19 cellular contexts compared by ENCODE assay signal in the genomic region with DNA sequence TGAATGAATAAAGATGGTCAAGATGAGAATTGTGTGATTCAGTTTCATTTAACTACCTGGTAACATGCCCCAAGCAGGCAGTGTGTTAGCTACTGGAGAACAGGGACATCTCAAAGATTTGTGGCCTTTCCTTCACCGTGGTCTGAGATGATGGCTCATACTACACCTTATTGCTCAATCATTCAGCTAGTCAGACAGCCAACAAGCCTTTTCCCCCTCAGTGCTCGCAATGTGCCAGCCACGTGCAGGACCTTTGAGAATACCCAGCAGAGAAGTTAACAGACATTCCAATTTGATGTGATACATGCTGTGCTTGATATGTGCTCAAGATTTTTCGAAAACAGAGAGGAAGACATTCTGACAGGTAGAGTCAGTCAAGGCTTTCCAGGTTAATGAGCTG.
DNase-seq lines count a peak whose midpoint lies in the region; ATAC-seq, FAIRE-seq and TF ChIP-seq lines count a peak whose summit lies in the region.
"Had no signal": no experiment of that assay in that cellular context is flagged by ENCODE, and none has a peak within 500 bp of the region (broad histone marks: within the 10 kb centered on the region; RNA-seq: fewer than 3 reads in every experiment).

No MANE protein-coding gene starts in this region.

- WGBS in HepG2 (ENCODE audit: low lambda C conversion rate), result 100% methylated on average over 4 of the region's 4 CpGs
- WGBS in right lobe of liver (ENCODE audit: insufficient coverage, low coverage, low lambda C conversion rate, missing lambda C conversion rate), result 79% methylated on average over 2 of the region's 4 CpGs
- no CpG with 5 or more reads among the region's 4 CpGs for WGBS in mesendoderm (ENCODE audit: extremely low coverage, insufficient coverage, low lambda C conversion rate)

- no TSS peak for BruUV-seq in HepG2 (replicated peaks; lab: Mats Ljungman, UMichigan)

- TF ChIP-seq POLR2A in HepG2 (IDR thresholded peaks at IDR 0.05; ENCODE audit: insufficient read depth in 1 of 2, low read depth in 2 of 2, low read length in 2 of 2) (no peak), right lobe of liver (IDR thresholded peaks at IDR 0.05) (no peak)

- no peak overlapping the region for H3K27ac ChIP-seq in HepG2 (ENCODE audit: extremely low read length, insufficient read depth, low read length)
- no peak overlapping the region for H3K27ac ChIP-seq in right lobe of liver
- no peak overlapping the region for H3K27ac ChIP-seq in mesendoderm (ENCODE audit: low read depth, low read length)

- no peak for TF ChIP-seq RAD21 in HepG2 (CRISPR knock-in tag; IDR thresholded peaks at IDR 0.05)

- ATAC-seq in HepG2 (no peak), right lobe of liver (no peak), GM18868 (IDR thresholded peaks at IDR 0.05; ENCODE audit: unreplicated experiment) (no peak), GM21786 (IDR thresholded peaks at IDR 0.05; ENCODE audit: unreplicated experiment) (no peak), GM18511 (IDR thresholded peaks at IDR 0.05; ENCODE audit: unreplicated experiment) (no peak)
- ATAC-seq: Panc1 had no signal

- H3K4me3 ChIP-seq in HepG2 (replicated peaks in 1 of 3; ENCODE audit: insufficient read depth in 1 of 3, low read depth in 2 of 3, low read length in 3 of 3) (no peak overlapping the region), right lobe of liver (no peak overlapping the region), epithelial cell of esophagus (ENCODE audit: low read length) (no peak overlapping the region), mesendoderm (ENCODE audit: low read length) (no peak overlapping the region)
- H3K4me3 ChIP-seq: MG63 had no signal

- H4K5ac ChIP-seq in mesendoderm (ENCODE audit: low read length), result no peak overlapping the region

- no peak for FAIRE-seq in HepG2 (lab: Jason Lieb, UNC)
- FAIRE-seq: GM12892 had no signal

- H3K9me3 ChIP-seq in HepG2 (ENCODE audit: low read length) (no peaks in the 10 kb centered on the region), right lobe of liver (no peaks in the 10 kb centered on the region)
- H3K9me3 ChIP-seq: MG63 had no signal

- H3K4me1 ChIP-seq in HepG2 (ENCODE audit: insufficient read depth, low read length) (no peaks in the 10 kb centered on the region), right lobe of liver (no peaks in the 10 kb centered on the region), mesendoderm (ENCODE audit: control insufficient read depth, low read depth, low read length) (no peaks in the 10 kb centered on the region)

- no peaks in the 10 kb centered on the region for H3K79me1 ChIP-seq in mesendoderm (ENCODE audit: low read length)

- intact Hi-C loops in HepG2 (cut with micrococcal nuclease; ENCODE audit: unreplicated experiment) (no loop called here), right lobe of liver (cut with DNase I) (no loop called here)

- H3K79me2 ChIP-seq in HepG2 (ENCODE audit: insufficient read depth, low read length) (no peaks in the 10 kb centered on the region), mesendoderm (ENCODE audit: control insufficient read depth, insufficient read depth, low read length) (no peaks in the 10 kb centered on the region)

- H3K18ac ChIP-seq in mesendoderm (ENCODE audit: low read length), result no peak overlapping the region

- DNase-seq in HepG2 (ENCODE audit: low spot score) (no peak), right lobe of liver (no peak), RPMI7951 (ENCODE audit: low read depth) (peak; percentile 56), epithelial cell of esophagus (ENCODE audit: low read depth) (peak; percentile 53), mesendoderm (no peak)
- DNase-seq: DMS79, GDM1, HFFc6, KBM-7, MG63, NCI-H1436, NCI-H2081 treated with DMSO at 0.1 percent for 48 hours, NCI-H526, SHP77 treated with DMSO at 0.1 percent for 48 hours had no signal

- TF ChIP-seq CTCF in HepG2 (CRISPR knock-in tag; IDR thresholded peaks at IDR 0.05) (no peak), right lobe of liver (IDR thresholded peaks at IDR 0.05) (no peak), epithelial cell of esophagus (IDR thresholded peaks at IDR 0.05; ENCODE audit: insufficient read depth, low read depth, low read length, missing control alignments) (no peak)

- in situ Hi-C loops in HepG2 (cut with HindIII; ENCODE audit: extremely low pct_ligation_motif_present, low pct_unique_long_range_greater_than_20kb), result no loop called here

- H3K4me2 ChIP-seq in HepG2 (ENCODE audit: low read depth, low read length), result no peak overlapping the region
- no peak overlapping the region for H3K4me2 ChIP-seq in mesendoderm (ENCODE audit: low read length)

- no peak overlapping the region for H2BK5ac ChIP-seq in mesendoderm (ENCODE audit: low read length)

- H2AK5ac ChIP-seq in mesendoderm (ENCODE audit: low read length), result no peak overlapping the region

- H3K27me3 ChIP-seq in HepG2 (ENCODE audit: control insufficient read depth in 1 of 2, insufficient read depth in 2 of 2, low read length in 2 of 2), result no peaks in the 10 kb centered on the region
- no peaks in the 10 kb centered on the region for H3K27me3 ChIP-seq in right lobe of liver
- H3K27me3 ChIP-seq in mesendoderm (ENCODE audit: insufficient read depth, low read length, poor library complexity), result no peaks in the 10 kb centered on the region
- H3K27me3 ChIP-seq: MG63 had no signal

- TF ChIP-seq EP300 in HepG2 (IDR thresholded peaks at IDR 0.05; ENCODE audit: low read depth in 2 of 2, low read length in 2 of 2) (no peak), HepG2 (CRISPR knock-in tag; IDR thresholded peaks at IDR 0.05; ENCODE audit: borderline replicate concordance) (no peak)

- CTCF ChIA-PET in HepG2 (lab: Yijun Ruan, JAX; ENCODE audit: low intra/inter-chr PET ratio, low total read pairs), result no interaction called here

- H3K9ac ChIP-seq in HepG2 (ENCODE audit: insufficient read depth, low read depth, low read length) (no peak overlapping the region), mesendoderm (ENCODE audit: low read length) (no peak overlapping the region)

- no peak overlapping the region for H2BK15ac ChIP-seq in mesendoderm (replicated peaks; ENCODE audit: low read depth)

- H4K8ac ChIP-seq in mesendoderm (ENCODE audit: low read depth, low read length), result no peak overlapping the region

- no peak overlapping the region for H2AFZ ChIP-seq in HepG2 (ENCODE audit: low read length)

- H4K20me1 ChIP-seq in HepG2 (ENCODE audit: insufficient read depth, low read length), result no peaks in the 10 kb centered on the region

- H2BK120ac ChIP-seq in mesendoderm (ENCODE audit: low read depth, low read length), result no peak overlapping the region

- H3K23ac ChIP-seq in mesendoderm (ENCODE audit: low read length), result no peak overlapping the region

- no peaks in the 10 kb centered on the region for H3K36me3 ChIP-seq in HepG2 (replicated peaks in 1 of 2; ENCODE audit: control insufficient read depth in 1 of 2, insufficient read depth in 2 of 2, low read length in 2 of 2)
- H3K36me3 ChIP-seq in right lobe of liver, result no peaks in the 10 kb centered on the region
- no peaks in the 10 kb centered on the region for H3K36me3 ChIP-seq in mesendoderm (ENCODE audit: control insufficient read depth, insufficient read depth, low read length)
- H3K36me3 ChIP-seq: MG63 had no signal

- POLR2A ChIA-PET in HepG2 (lab: Yijun Ruan, JAX), result no interaction called here

- no peak overlapping the region for H3K56ac ChIP-seq in mesendoderm (ENCODE audit: low read length)

- no peak overlapping the region for H3K4ac ChIP-seq in mesendoderm (ENCODE audit: low read depth, low read length)

TF ChIP-seq in HepG2, 621 proteins besides CTCF, POLR2A, EP300 and RAD21:
- TF ChIP-seq CEBPB (IDR thresholded peaks at IDR 0.05; ENCODE audit: borderline replicate concordance, low read depth, low read length) (peak; percentile 52; the same call in 1 of the 2 replicates), KLF11 (CRISPR knock-in tag; IDR thresholded peaks at IDR 0.05) (no peak)

Comparison
In these comparisons a context has a peak if more than half of its experiments do, and no peak if none do; other contexts are left out.
1. DNase-seq: peak in RPMI7951 (single experiment) and epithelial cell of esophagus (single experiment); none in HepG2 (single experiment), right lobe of liver (0 of 3) and mesendoderm (single experiment).